In genomic region chr20:24423794-24424307, GRCh38 we compare ENCODE assay signal across 20 cellular contexts. TPM values are rescaled to one million over a fixed set of nuclear protein-coding genes. Genes with fewer than 3 reads are reported as not detected.
DNase-seq lines count a peak whose midpoint lies in the region; TF ChIP-seq lines count a peak whose summit lies in the region.
"Had no signal": no experiment of that assay in that cellular context is flagged by ENCODE, and none has a peak within 500 bp of the region (broad histone marks: within the 10 kb centered on the region; RNA-seq: fewer than 3 reads in every experiment).

No MANE protein-coding gene starts in this region.

- TF ChIP-seq CTCF in OCI-LY3 (IDR thresholded peaks at IDR 0.05; ENCODE audit: low read depth, low read length) (no peak), esophagus muscularis mucosa (IDR thresholded peaks at IDR 0.05) (no peak), osteoblast (IDR thresholded peaks at IDR 0.05; ENCODE audit: extremely low read depth, low read depth, low read length) (no peak)

- peak overlapping the region; percentile 59 for H3K9ac ChIP-seq in OCI-LY3 (ENCODE audit: low read length)

- H3K36me3 ChIP-seq in H7 (replicated peaks; ENCODE audit: control insufficient read depth, insufficient read depth, low read length) (no peaks in the 10 kb centered on the region), OCI-LY3 (replicated peaks; ENCODE audit: low read depth, low read length) (peaks cover 10% of the 10 kb centered on the region), esophagus muscularis mucosa (no peaks in the 10 kb centered on the region), osteoblast (ENCODE audit: insufficient read depth, low read length) (no peaks in the 10 kb centered on the region)
- H3K36me3 ChIP-seq: BE2C had no signal

- peak overlapping the region; percentile 75 for H3K4me2 ChIP-seq in OCI-LY3 (ENCODE audit: low read length)
- no peak overlapping the region for H3K4me2 ChIP-seq in osteoblast (ENCODE audit: insufficient read depth, low read length)

- H3K79me2 ChIP-seq in OCI-LY3 (ENCODE audit: low read length) (no peaks in the 10 kb centered on the region), osteoblast (ENCODE audit: insufficient read depth, low read length) (no peaks in the 10 kb centered on the region)

- no peak overlapping the region for H3K4me3 ChIP-seq in H7 (ENCODE audit: insufficient read depth, low read depth, low read length)
- H3K4me3 ChIP-seq in OCI-LY3 (ENCODE audit: low read length): peak overlapping the region; percentile 57
- no peak overlapping the region for H3K4me3 ChIP-seq in esophagus muscularis mucosa
- H3K4me3 ChIP-seq in osteoblast (ENCODE audit: insufficient read depth, low read length): no peak overlapping the region

- H2AFZ ChIP-seq in OCI-LY3 (ENCODE audit: low read depth, low read length) (no peak overlapping the region), osteoblast (ENCODE audit: low read length) (no peak overlapping the region)

- DNase-seq in H7 (peak; percentile 66), esophagus muscularis mucosa (ENCODE audit: extremely low spot score) (peak; percentile 68), osteoblast (ENCODE audit: insufficient read length, low spot score, missing footprints) (peak; percentile 66), NCI-H2171 treated with DMSO at 0.1 percent for 48 hours (lab: John Stamatoyannopoulos, UW) (no peak)
- no peak for DNase-seq in stimulated activated CD4-positive, alpha-beta T cell treated with anti-CD3 and anti-CD28 coated beads, Interleukin-12 subunit alpha, Interleukin-12 subunit beta, amount 100 ng/mL, for 4 hours
- no peak for DNase-seq in activated CD8-positive, alpha-beta memory T cell treated with anti-CD3 and anti-CD28 coated beads, Interleukin-2, amount 50 U/mL, for 4 hours
- DNase-seq: ACHN; BE2C; C1 segment of cervical spinal cord; CD4-positive, CD25-positive, alpha-beta regulatory T cell; CD8-positive, alpha-beta memory T cell; COR-L47; DMS 273 treated with DMSO at 0.1 percent for 48 hours; DMS53; DND-41; EL; KG1 had no signal

- H3K27me3 ChIP-seq in H7 (ENCODE audit: control insufficient read depth, insufficient read depth, low read length) (no peaks in the 10 kb centered on the region; the same call in 1 of the 2 replicates), OCI-LY3 (ENCODE audit: low read depth, low read length) (no peaks in the 10 kb centered on the region), esophagus muscularis mucosa (peaks cover 0 to 14% (median 0%) of the 10 kb centered on the region in 4 donors), osteoblast (ENCODE audit: insufficient read depth, low read length) (peaks cover 10% of the 10 kb centered on the region)
- H3K27me3 ChIP-seq: BE2C had no signal

- WGBS in esophagus muscularis mucosa: 56% methylated on average over 3 of the region's 3 CpGs

- H3K9me3 ChIP-seq in OCI-LY3 (ENCODE audit: insufficient read depth, low read length): 0 out of 2 replicates have a peak, but pooled peaks cover 4% of the 10 kb centered on the region
- H3K9me3 ChIP-seq in esophagus muscularis mucosa: no peaks in the 10 kb centered on the region
- H3K9me3 ChIP-seq in osteoblast (ENCODE audit: low read depth, low read length): no peaks in the 10 kb centered on the region
- H3K9me3 ChIP-seq: BE2C had no signal

- TF ChIP-seq POLR2A in esophagus muscularis mucosa (IDR thresholded peaks at IDR 0.05; ENCODE audit: low read depth): no peak

- TF ChIP-seq EP300 in esophagus muscularis mucosa (IDR thresholded peaks at IDR 0.05): no peak

- no peaks in the 10 kb centered on the region for H4K20me1 ChIP-seq in OCI-LY3 (ENCODE audit: insufficient read depth, low read length)
- H4K20me1 ChIP-seq in osteoblast (ENCODE audit: insufficient read depth, low read length): no peaks in the 10 kb centered on the region

- peaks cover 54% of the 10 kb centered on the region for H3K4me1 ChIP-seq in OCI-LY3 (ENCODE audit: low read length)
- no peaks in the 10 kb centered on the region for H3K4me1 ChIP-seq in esophagus muscularis mucosa
- H3K4me1 ChIP-seq in osteoblast (ENCODE audit: insufficient read depth, low read length): no peaks in the 10 kb centered on the region

- H3K27ac ChIP-seq in OCI-LY3 (ENCODE audit: low read length) (peak overlapping the region; percentile 96), esophagus muscularis mucosa (replicated peaks in 1 of 4) (no peak overlapping the region), osteoblast (ENCODE audit: low read depth, low read length) (no peak overlapping the region)

- intact Hi-C loops in esophagus muscularis mucosa (cut with DNase I): no loop called here

RNA-seq across cellular contexts. Expression of gene SYNDIG1, which starts 45.6 kb away (rescaled TPM):
- 8.5 and 9.2 TPM in 2 replicates for total RNA-seq in H7 (2014; rRNA removed; shearing (Covaris generic))
- total RNA-seq in esophagus muscularis mucosa (not detected), osteoblast (2.2 and 3.2 TPM in 2 replicates)
- total RNA-seq: CD4-positive, CD25-positive, alpha-beta regulatory T cell; CD8-positive, alpha-beta memory T cell; G401; HT-29 had no signal

Comparison
In these comparisons a context has a peak if more than half of its experiments do, and no peak if none do; other contexts are left out.
1. DNase-seq: peak in H7 (single experiment), esophagus muscularis mucosa (single experiment) and osteoblast (single experiment); none in stimulated activated CD4-positive, alpha-beta T cell treated with anti-CD3 and anti-CD28 coated beads, Interleukin-12 subunit alpha, Interleukin-12 subunit beta, amount 100 ng/mL, for 4 hours (single experiment), activated CD8-positive, alpha-beta memory T cell treated with anti-CD3 and anti-CD28 coated beads, Interleukin-2, amount 50 U/mL, for 4 hours (single experiment) and NCI-H2171 treated with DMSO at 0.1 percent for 48 hours (single experiment).